ENCODE assay signal across 9 cellular contexts in the genomic region with DNA sequence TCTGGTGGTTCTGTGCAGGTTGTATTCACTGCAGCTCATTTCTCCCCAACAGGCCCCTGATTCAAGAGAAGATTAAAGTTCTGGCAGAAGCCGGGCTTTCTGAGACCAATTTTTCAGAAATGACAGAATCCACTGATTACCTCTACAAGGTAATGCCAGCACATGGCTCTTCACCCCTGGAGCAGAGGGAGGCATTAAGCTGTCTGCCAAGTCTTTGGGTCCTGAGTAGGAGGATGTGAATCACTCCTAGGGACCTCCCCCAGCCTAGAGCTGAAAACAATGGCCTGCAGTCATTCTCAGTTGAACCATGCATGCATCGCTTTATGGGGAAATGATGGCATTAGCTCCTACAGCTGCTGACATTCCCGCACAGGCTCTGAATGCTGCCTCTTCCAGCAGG. TPM values are rescaled to one million over a fixed set of nuclear protein-coding genes. Genes with fewer than 3 reads are reported as not detected.
DNase-seq lines count a peak whose midpoint lies in the region; ATAC-seq and TF ChIP-seq lines count a peak whose summit lies in the region.
"Had no signal": no experiment of that assay in that cellular context is flagged by ENCODE, and none has a peak within 500 bp of the region (broad histone marks: within the 10 kb centered on the region; RNA-seq: fewer than 3 reads in every experiment).

No MANE protein-coding gene starts in this region.

- ATAC-seq in HG03175 (IDR thresholded peaks at IDR 0.05; ENCODE audit: unreplicated experiment) = no peak
- no peak for ATAC-seq in GM19023 (IDR thresholded peaks at IDR 0.05; ENCODE audit: unreplicated experiment)
- no peak for ATAC-seq in GM19455 (IDR thresholded peaks at IDR 0.05; ENCODE audit: unreplicated experiment)
- ATAC-seq in HG02623 (IDR thresholded peaks at IDR 0.05; ENCODE audit: unreplicated experiment) = no peak

- H3K27me3 ChIP-seq in MG63 = no peaks in the 10 kb centered on the region
- no peaks in the 10 kb centered on the region for H3K27me3 ChIP-seq in dorsolateral prefrontal cortex
- H3K27me3 ChIP-seq in osteoblast (ENCODE audit: insufficient read depth, low read length) = no peaks in the 10 kb centered on the region

- H3K4me1 ChIP-seq in osteoblast (ENCODE audit: insufficient read depth, low read length) = peaks cover 16% of the 10 kb centered on the region

- H4K20me1 ChIP-seq in osteoblast (ENCODE audit: insufficient read depth, low read length) = no peaks in the 10 kb centered on the region

- peak overlapping the region in 56 of 59 donors; percentile 11 to 93 (median 74) for H3K27ac ChIP-seq in dorsolateral prefrontal cortex
- H3K27ac ChIP-seq in osteoblast (ENCODE audit: low read depth, low read length) = no peak overlapping the region

- peak; percentile 86 for DNase-seq in EH (ENCODE audit: low read depth)
- peak; percentile 83 for DNase-seq in MG63
- peak in 1 of 10 donors; percentile 54 for DNase-seq in dorsolateral prefrontal cortex
- peak; percentile 90 for DNase-seq in osteoblast (ENCODE audit: insufficient read length, low spot score, missing footprints)
- DNase-seq: NCI-H1417 had no signal

- TF ChIP-seq CTCF in dorsolateral prefrontal cortex (IDR thresholded peaks at IDR 0.05 in 54 of 56, conservative IDR thresholded peaks at IDR 0.05 in 2 of 56; ENCODE audit: low read depth in 1 of 56, partially characterized antibody in 56 of 56) = no peak
- no peak for TF ChIP-seq CTCF in osteoblast (IDR thresholded peaks at IDR 0.05; ENCODE audit: extremely low read depth, low read depth, low read length)

- H2AFZ ChIP-seq in osteoblast (ENCODE audit: low read length) = no peak overlapping the region

- H3K79me2 ChIP-seq in osteoblast (ENCODE audit: insufficient read depth, low read length) = no peaks in the 10 kb centered on the region

- intact Hi-C loops in dorsolateral prefrontal cortex (cut with DNase I) = no loop called here

- no peak overlapping the region for H3K4me2 ChIP-seq in osteoblast (ENCODE audit: insufficient read depth, low read length)

- H3K9me3 ChIP-seq in MG63 (no peaks in the 10 kb centered on the region), osteoblast (ENCODE audit: low read depth, low read length) (no peaks in the 10 kb centered on the region)

- H3K36me3 ChIP-seq in MG63 (peaks cover 12% of the 10 kb centered on the region), osteoblast (ENCODE audit: insufficient read depth, low read length) (peaks cover 15% of the 10 kb centered on the region)

- H3K4me3 ChIP-seq in MG63 = no peak overlapping the region
- no peak overlapping the region for H3K4me3 ChIP-seq in dorsolateral prefrontal cortex
- H3K4me3 ChIP-seq in osteoblast (ENCODE audit: insufficient read depth, low read length) = no peak overlapping the region

RNA-seq across cellular contexts. Expression of a gene that starts 20.5 kb away (rescaled TPM):
- 528 and 2,080 TPM in 2 replicates for total RNA-seq in MG63 (2014; rRNA removed; shearing (Covaris generic); ENCODE audit: low replicate concordance)
- total RNA-seq in dorsolateral prefrontal cortex = 1,000 to 10,000 TPM in 115 of 120 experiments, 100 to 1,000 TPM in 5; 791 to 1,871 (median 1,178) TPM
- 869 and 994 TPM in 2 replicates for total RNA-seq in osteoblast
